11 cellular contexts compared by ENCODE assay signal in the genomic region with DNA sequence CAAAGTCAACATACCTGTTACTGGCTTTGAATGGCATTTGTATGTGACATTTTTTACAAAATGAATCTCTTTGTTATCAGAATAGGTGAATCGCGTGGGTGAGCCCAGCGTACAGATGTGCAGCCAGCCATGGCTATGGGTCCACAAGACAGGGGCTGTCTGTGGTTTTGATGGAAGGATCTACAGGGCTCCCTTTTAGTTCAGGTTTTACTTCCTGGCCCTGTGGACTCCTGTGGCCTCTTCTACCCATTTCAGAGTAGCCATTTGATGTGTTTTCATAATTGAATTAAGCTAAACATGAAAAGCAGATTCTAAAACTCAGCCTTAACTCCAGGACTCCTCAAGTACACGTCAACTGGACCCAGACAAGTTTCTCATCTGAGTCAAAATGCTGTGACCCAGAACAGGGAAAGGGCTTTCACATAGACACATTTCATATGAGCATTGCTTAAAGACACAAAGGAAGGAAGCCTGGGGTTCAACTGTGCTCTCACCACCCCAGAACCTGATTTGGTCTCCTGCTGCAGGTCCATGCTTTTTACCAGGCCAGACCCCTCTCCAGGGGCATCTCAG.
"Had no signal": no experiment of that assay in that cellular context is flagged by ENCODE, and none has a peak within 500 bp of the region (broad histone marks: within the 10 kb centered on the region; RNA-seq: fewer than 3 reads in every experiment).

No MANE protein-coding gene starts in this region.

- H3K27ac ChIP-seq: esophagus muscularis mucosa, psoas muscle, testis had no signal

- H3K4me1 ChIP-seq: testis had no signal

- DNase-seq: activated CD4-positive, alpha-beta memory T cell treated with anti-CD3 and anti-CD28 coated beads for 36 hours; activated CD8-positive, alpha-beta memory T cell treated with anti-CD3 and anti-CD28 coated beads, Interleukin-2, amount 50 U/mL, for 48 hours; aorta; immature natural killer cell; left colon; mesendoderm; psoas muscle; stimulated activated CD4-positive, alpha-beta T cell treated with anti-CD3 and anti-CD28 coated beads, Interleukin-2, amount 100 ng/mL, for 48 hours; stimulated activated naive CD8-positive, alpha-beta T cell treated with anti-CD3 and anti-CD28 coated beads, Interleukin-15, amount 100 ng/mL, for 72 hours; testis had no signal

- H3K9me3 ChIP-seq: esophagus muscularis mucosa, psoas muscle, testis had no signal

- H3K4me3 ChIP-seq: esophagus muscularis mucosa, psoas muscle, testis had no signal

- ATAC-seq: left colon; psoas muscle; stimulated activated naive CD8-positive, alpha-beta T cell treated with anti-CD3 and anti-CD28 coated beads, Interleukin-15, amount 100 ng/mL, for 72 hours had no signal

- H3K27me3 ChIP-seq: esophagus muscularis mucosa, testis had no signal
